8 cellular contexts compared by ENCODE assay signal in the genomic region with DNA sequence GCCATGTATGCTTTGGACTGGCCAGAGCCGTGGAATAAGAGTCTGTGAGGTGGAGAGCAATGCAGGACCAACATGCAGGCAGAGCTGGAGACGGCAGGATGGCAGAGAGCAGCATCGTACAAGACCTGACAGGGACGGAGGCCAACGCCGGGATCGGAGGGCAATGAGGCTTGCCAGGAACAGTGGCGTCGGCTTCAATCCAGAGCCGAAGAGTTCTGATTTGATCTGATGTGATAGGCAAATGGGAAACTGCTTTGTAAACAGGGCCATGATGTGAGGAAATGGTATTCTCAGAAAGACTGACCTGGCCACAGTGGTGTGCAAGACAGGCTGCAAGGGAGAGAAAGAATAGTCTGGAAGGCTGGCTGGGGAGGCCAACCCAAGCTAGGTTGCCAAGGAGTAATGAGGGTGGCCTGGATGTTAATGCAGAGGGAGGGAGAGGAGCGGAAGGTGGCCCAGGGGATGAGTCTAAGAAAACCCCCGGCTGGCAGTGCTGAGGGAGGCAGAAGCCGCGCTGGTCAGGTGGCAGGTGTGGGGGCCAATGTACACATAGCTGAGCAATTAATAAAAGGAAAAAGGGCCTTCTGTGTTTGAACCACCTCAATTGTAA. TPM values are rescaled to one million over a fixed set of nuclear protein-coding genes. Genes with fewer than 3 reads are reported as not detected.
DNase-seq lines count a peak whose midpoint lies in the region; ATAC-seq and TF ChIP-seq lines count a peak whose summit lies in the region.

No MANE protein-coding gene starts in this region.

- no peaks in the 10 kb centered on the region for H3F3A ChIP-seq in SU-DHL-6 (ENCODE audit: insufficient read depth)

- no peaks in the 10 kb centered on the region for H3K9me2 ChIP-seq in SU-DHL-6 (replicated peaks; ENCODE audit: insufficient read depth, low read length)

- POLR2A ChIA-PET in A673 (lab: Charles Lee; ENCODE audit: low non-redundant PET), result no interaction called here

- H3K27me3 ChIP-seq in SU-DHL-6 (ENCODE audit: low read length) (no peaks in the 10 kb centered on the region), lower lobe of right lung (ENCODE audit: low read depth) (no peaks in the 10 kb centered on the region), A673 (replicated peaks; ENCODE audit: insufficient read depth, low read depth, low read length, poor library complexity) (no peaks in the 10 kb centered on the region)

- 32 to 50% methylated on average over 14 of the region's 14 CpGs for WGBS in lower leg skin, 2 donors

- intact Hi-C loops in lower lobe of right lung (cut with DNase I) (no loop called here), lower leg skin (cut with DNase I; ENCODE audit: low total_unique reads) (no loop called here), A673 (cut with micrococcal nuclease; ENCODE audit: unreplicated experiment) (no loop called here)

- TF ChIP-seq POLR2A in lower leg skin (IDR thresholded peaks at IDR 0.05), result no peak

- TF ChIP-seq CTCF in SU-DHL-6 (IDR thresholded peaks at IDR 0.05; ENCODE audit: insufficient read depth, low read length, poor library complexity, severe bottlenecking) (no peak), lower lobe of right lung (IDR thresholded peaks at IDR 0.05) (no peak), lower leg skin (IDR thresholded peaks at IDR 0.05) (no peak), A673 (conservative IDR thresholded peaks at IDR 0.05; ENCODE audit: low read depth, low read length) (no peak)

- peaks cover 32% of the 10 kb centered on the region for H3K4me1 ChIP-seq in lower lobe of right lung
- H3K4me1 ChIP-seq in A673 (ENCODE audit: insufficient read depth, low read length, poor library complexity, severe bottlenecking), result no peaks in the 10 kb centered on the region

- no peaks in the 10 kb centered on the region for H4K20me1 ChIP-seq in SU-DHL-6 (ENCODE audit: low read depth, low read length)

- DNase-seq in lower lobe of right lung (no peak), NCI-H187 (lab: John Stamatoyannopoulos, UW) (no peak), lower leg skin (ENCODE audit: low spot score in 2 of 2) (no peak), A673 (ENCODE audit: low spot score) (no peak)
- no peak for DNase-seq in stimulated activated CD4-positive, alpha-beta T cell treated with anti-CD3 and anti-CD28 coated beads, Interleukin-4, amount 100 ng/mL, for 24 hours

- no peak overlapping the region for H2AFZ ChIP-seq in SU-DHL-6 (ENCODE audit: low read depth, low read length, severe bottlenecking)

- no peaks in the 10 kb centered on the region for H3K79me2 ChIP-seq in SU-DHL-6 (ENCODE audit: insufficient read depth, low read length)

- peak; percentile 41 for ATAC-seq in GM18502 (IDR thresholded peaks at IDR 0.05; ENCODE audit: poor library complexity, unreplicated experiment)
- ATAC-seq in HG02623 (IDR thresholded peaks at IDR 0.05; ENCODE audit: unreplicated experiment), result peak; percentile 14
- peak; percentile 27 to 37 for ATAC-seq in lower lobe of right lung

- peak overlapping the region; percentile 79 for H3K27ac ChIP-seq in SU-DHL-6 (ENCODE audit: low read depth, low read length)
- H3K27ac ChIP-seq in lower lobe of right lung, result peak overlapping the region; percentile 80
- no peak overlapping the region for H3K27ac ChIP-seq in A673 (ENCODE audit: low read depth, low read length, poor library complexity, severe bottlenecking)

- peak overlapping the region; percentile 57 for H3K4me2 ChIP-seq in SU-DHL-6 (ENCODE audit: low read depth, low read length, poor library complexity, severe bottlenecking)

- H3K4me3 ChIP-seq in SU-DHL-6 (ENCODE audit: insufficient read depth, low read length, poor library complexity, severe bottlenecking) (no peak overlapping the region), lower lobe of right lung (peak overlapping the region; percentile 4), lower leg skin (ENCODE audit: low read depth, poor library complexity, severe bottlenecking) (no peak overlapping the region), A673 (ENCODE audit: low read depth, low read length, poor library complexity, severe bottlenecking) (no peak overlapping the region)

- CTCF ChIA-PET in A673 (lab: Charles Lee), result no interaction called here

- peaks cover 4% of the 10 kb centered on the region; the same call in 1 of the 2 replicates for H3K36me3 ChIP-seq in SU-DHL-6 (ENCODE audit: low read length)
- no peaks in the 10 kb centered on the region for H3K36me3 ChIP-seq in lower lobe of right lung
- no peaks in the 10 kb centered on the region for H3K36me3 ChIP-seq in A673 (ENCODE audit: insufficient read depth, low read length, poor library complexity, severe bottlenecking)

- no TSS peak for BruUV-seq in A673 (replicated peaks; lab: Mats Ljungman, UMichigan)

- H3K9me3 ChIP-seq in SU-DHL-6 (ENCODE audit: insufficient read depth, low read length) (no peaks in the 10 kb centered on the region), lower lobe of right lung (no peaks in the 10 kb centered on the region), A673 (ENCODE audit: low read depth, low read length, poor library complexity, severe bottlenecking) (no peaks in the 10 kb centered on the region)

- H3K9ac ChIP-seq in SU-DHL-6 (ENCODE audit: low read length), result peak overlapping the region; percentile 42

RNA-seq across cellular contexts. Expression of gene RCBTB2, which starts 26.7 kb away (rescaled TPM):
- total RNA-seq in lower lobe of right lung (20.1 TPM), lower leg skin (1 to 10 TPM; 3.5 to 6.7 (median 3.9) TPM), A673 (2021) (4.3 and 6.3 TPM in 2 replicates)
